In the genomic region with DNA sequence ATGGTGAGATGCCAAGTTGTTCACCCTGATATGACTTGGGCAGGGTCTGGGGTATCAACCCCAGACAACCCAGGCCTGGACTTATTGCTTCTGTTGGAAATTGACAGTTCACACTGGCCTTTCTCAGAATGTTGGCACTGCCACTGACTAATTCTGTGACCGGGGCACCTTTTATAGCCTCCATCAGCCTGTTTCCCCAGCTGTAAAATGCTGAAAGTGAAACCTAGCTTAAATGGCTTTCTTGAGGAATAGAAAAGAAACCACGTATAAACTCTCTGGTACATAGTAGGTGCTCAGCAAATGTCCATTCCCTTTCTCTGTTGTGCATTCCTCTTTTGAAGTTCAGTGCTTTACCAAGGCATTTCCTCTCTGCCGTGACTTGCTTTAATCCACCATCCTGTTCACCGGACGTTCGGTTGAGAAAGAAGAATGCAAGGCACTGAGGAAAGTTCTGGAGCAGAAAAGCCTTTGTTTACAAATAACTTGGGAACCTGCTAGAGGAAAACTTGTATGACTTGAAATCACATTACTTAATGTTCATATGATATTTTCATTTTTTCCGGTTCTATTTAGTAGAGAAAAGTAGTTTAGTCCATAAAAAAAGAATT, we compare ENCODE assay signal across 8 cellular contexts. TPM values are rescaled to one million over a fixed set of nuclear protein-coding genes. Genes with fewer than 3 reads are reported as not detected.
DNase-seq lines count a peak whose midpoint lies in the region; ATAC-seq and TF ChIP-seq lines count a peak whose summit lies in the region.
"Not testable (repeated sequence)": the region's sequence is repeated elsewhere in the genome, so short reads cannot be mapped to it uniquely, and the experiment has no call there.

No MANE protein-coding gene starts in this region.

- H3K4me3 ChIP-seq in esophagus squamous epithelium (peak overlapping the region in 3 of 4 donors; percentile 8 to 16 (median 9)), osteoblast (ENCODE audit: insufficient read depth, low read length) (peak overlapping the region; percentile 22)

- not testable (repeated sequence) for H3K9me3 Mint-ChIP-seq in activated naive CD8-positive, alpha-beta T cell treated with anti-CD3 and anti-CD28 coated beads, Interleukin-2, amount 50 U/mL, for 24 hours

- H2AFZ ChIP-seq in osteoblast (ENCODE audit: low read length): peak overlapping the region; percentile 29

- H3K36me3 ChIP-seq in esophagus squamous epithelium: peaks cover 0 to 76% (median 5%) of the 10 kb centered on the region in 3 donors
- H3K36me3 ChIP-seq in osteoblast (ENCODE audit: insufficient read depth, low read length): not testable (repeated sequence)

- not testable (repeated sequence) for H3K27me3 ChIP-seq in esophagus squamous epithelium; osteoblast (ENCODE audit: insufficient read depth, low read length)

- peaks cover 0 to 16% (median 0%) of the 10 kb centered on the region in 3 donors for H3K4me1 ChIP-seq in esophagus squamous epithelium
- H3K4me1 ChIP-seq in osteoblast (ENCODE audit: insufficient read depth, low read length): not testable (repeated sequence)

- WGBS in esophagus squamous epithelium, 2 donors: 30 to 31% methylated on average over 7 of the region's 7 CpGs

- H3K27me3 Mint-ChIP-seq in activated naive CD8-positive, alpha-beta T cell treated with anti-CD3 and anti-CD28 coated beads, Interleukin-2, amount 50 U/mL, for 24 hours: not testable (repeated sequence)

- intact Hi-C loops in esophagus squamous epithelium (cut with DNase I): not testable (repeated sequence)

- TF ChIP-seq CTCF in esophagus squamous epithelium (IDR thresholded peaks at IDR 0.05); osteoblast (IDR thresholded peaks at IDR 0.05; ENCODE audit: extremely low read depth, low read depth, low read length): not testable (repeated sequence)

- peak; percentile 74 for ATAC-seq in GM18517 (IDR thresholded peaks at IDR 0.05; ENCODE audit: unreplicated experiment)
- ATAC-seq in GM19452 (IDR thresholded peaks at IDR 0.05; ENCODE audit: unreplicated experiment): peak; percentile 62
- peak; percentile 59 for ATAC-seq in HG02588 (IDR thresholded peaks at IDR 0.05; ENCODE audit: unreplicated experiment)
- ATAC-seq in HG03342 (IDR thresholded peaks at IDR 0.05; ENCODE audit: unreplicated experiment): peak; percentile 67
- not testable (repeated sequence) for ATAC-seq in activated naive CD8-positive, alpha-beta T cell treated with anti-CD3 and anti-CD28 coated beads, Interleukin-2, amount 50 U/mL, for 24 hours

- in situ Hi-C loops in ACHN (cut with HindIII; ENCODE audit: low pct_ligation_motif_present, low pct_unique_long_range_greater_than_20kb, low sequenced_read_pairs): not testable (repeated sequence)

- not testable (repeated sequence) for TF ChIP-seq POLR2A in esophagus squamous epithelium (IDR thresholded peaks at IDR 0.05)

- H3K27ac Mint-ChIP-seq in activated naive CD8-positive, alpha-beta T cell treated with anti-CD3 and anti-CD28 coated beads, Interleukin-2, amount 50 U/mL, for 24 hours: not testable (repeated sequence)

- H3K36me3 Mint-ChIP-seq in activated naive CD8-positive, alpha-beta T cell treated with anti-CD3 and anti-CD28 coated beads, Interleukin-2, amount 50 U/mL, for 24 hours (ENCODE audit: low read depth): peaks cover 20% of the 10 kb centered on the region

- not testable (repeated sequence) for H3K9me3 ChIP-seq in esophagus squamous epithelium; osteoblast (ENCODE audit: low read depth, low read length)

- not testable (repeated sequence) for H3K4me2 ChIP-seq in osteoblast (ENCODE audit: insufficient read depth, low read length)

- peak overlapping the region; percentile 36 for H3K4me3 Mint-ChIP-seq in activated naive CD8-positive, alpha-beta T cell treated with anti-CD3 and anti-CD28 coated beads, Interleukin-2, amount 50 U/mL, for 24 hours

- not testable (repeated sequence) for H3K79me2 ChIP-seq in osteoblast (ENCODE audit: insufficient read depth, low read length)

- H4K20me1 ChIP-seq in osteoblast (ENCODE audit: insufficient read depth, low read length): not testable (repeated sequence)

- DNase-seq in ACHN: peak; percentile 52
- DNase-seq in activated naive CD8-positive, alpha-beta T cell treated with anti-CD3 and anti-CD28 coated beads, Interleukin-2, amount 50 U/mL, for 24 hours; esophagus squamous epithelium (lab: John Stamatoyannopoulos, UW); osteoblast (ENCODE audit: insufficient read length, low spot score, missing footprints): not testable (repeated sequence)

- peak overlapping the region in 2 of 4 donors; percentile 37 to 38 for H3K27ac ChIP-seq in esophagus squamous epithelium
- H3K27ac ChIP-seq in osteoblast (ENCODE audit: low read depth, low read length): not testable (repeated sequence)

- not testable (repeated sequence) for H3K4me1 Mint-ChIP-seq in activated naive CD8-positive, alpha-beta T cell treated with anti-CD3 and anti-CD28 coated beads, Interleukin-2, amount 50 U/mL, for 24 hours

RNA-seq across cellular contexts. Expression of a gene that starts 11.0 kb away (rescaled TPM):
- 1 to 10 TPM; 1.9 to 6.9 (median 2.3) TPM for total RNA-seq in esophagus squamous epithelium
- total RNA-seq in osteoblast: 2.9 and 3.6 TPM in 2 replicates

RNA-seq across cellular contexts. Expression of a gene that starts 21.4 kb away (rescaled TPM):
- 10 to 100 TPM; 22.1 to 35.8 (median 30.7) TPM for total RNA-seq in esophagus squamous epithelium
- 30.4 and 30.9 TPM in 2 replicates for total RNA-seq in osteoblast
